8 cellular contexts compared by ENCODE assay signal in the genomic region with DNA sequence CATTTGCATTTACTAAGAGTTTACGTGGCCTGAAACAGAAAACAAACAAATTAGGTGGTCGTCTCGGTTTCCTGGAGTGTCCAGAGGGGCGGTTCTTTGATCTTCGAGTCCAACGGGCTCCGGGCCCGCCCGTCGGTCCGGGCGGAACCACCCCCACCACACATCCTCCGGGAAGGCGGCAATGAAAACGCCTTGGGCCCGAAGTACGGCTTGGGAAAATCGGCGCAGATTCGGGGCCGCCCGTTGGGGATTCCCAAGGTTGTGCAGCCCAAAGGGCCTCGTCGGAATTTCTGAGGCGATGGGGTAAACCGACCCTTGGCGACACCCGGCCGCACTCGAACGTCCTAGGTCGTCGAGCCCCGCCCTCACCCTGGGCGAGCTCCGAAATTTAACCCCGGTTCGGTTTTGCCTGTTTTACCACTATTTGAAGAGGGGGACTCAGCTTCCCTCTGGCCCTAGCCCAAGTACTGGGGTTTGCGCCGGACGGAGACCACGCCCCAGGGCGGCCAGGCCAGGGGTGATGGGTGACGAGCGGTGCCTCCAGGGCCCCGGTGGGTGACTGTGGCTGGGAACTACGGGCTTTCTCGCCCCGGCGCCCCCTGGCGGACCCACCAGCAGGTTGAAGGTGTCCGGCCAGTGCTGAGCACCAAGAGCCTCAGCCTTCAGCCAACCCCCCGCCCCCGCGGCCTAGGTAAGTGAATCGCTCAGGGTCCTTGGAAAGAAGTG. TPM values are rescaled to one million over a fixed set of nuclear protein-coding genes. Genes with fewer than 3 reads are reported as not detected.
A peak's percentile ranks its signal among the peaks of the same experiment; 100 is the strongest.
DNase-seq lines count a peak whose midpoint lies in the region; ATAC-seq and TF ChIP-seq lines count a peak whose summit lies in the region.

No MANE protein-coding gene starts in this region.

- no peaks in the 10 kb centered on the region for H3K9me3 Mint-ChIP-seq in osteocyte (ENCODE audit: unreplicated experiment)

- WGBS in testis, 2 donors, result 28 to 36% methylated on average over 46 to 56 of the region's 56 CpGs

- H3K9me3 ChIP-seq in testis, result no peaks in the 10 kb centered on the region

- H3K36me3 Mint-ChIP-seq in osteocyte (ENCODE audit: unreplicated experiment), result peaks cover 34% of the 10 kb centered on the region

- H3K4me1 ChIP-seq in foreskin keratinocyte (peaks cover 4% of the 10 kb centered on the region), testis (peaks cover 10% of the 10 kb centered on the region)

- TF ChIP-seq POLR2A in testis (IDR thresholded peaks at IDR 0.05), result no peak

- CTCF ChIA-PET in GM10248 (lab: Yijun Ruan, JAX), result interaction anchor here (0.6 to 6.7 kb wide), 24 partner anchors 9 to 792 kb away, joined by 3 to 91 read pairs (median 4); partner anchors contain the start of genes C18orf32, MBD1 and SKA1

- no peak overlapping the region for H3K27ac Mint-ChIP-seq in osteocyte (ENCODE audit: unreplicated experiment)

- DNase-seq in GM10248 (ENCODE audit: extremely low spot score) (peak; percentile 93), NAMALWA (ENCODE audit: low spot score) (peak; percentile 84), foreskin keratinocyte (peak in 1 of 2 donors; percentile 34), osteocyte (ENCODE audit: extremely low spot score, unreplicated experiment) (no peak), testis (peak; percentile 77), NCI-H2227 (lab: John Stamatoyannopoulos, UW; ENCODE audit: unreplicated experiment) (no peak)
- peak; percentile 73 for DNase-seq in activated T-helper 9 cell treated with anti-CD3 and anti-CD28 coated beads, Interleukin-2, amount 50 U/mL, for 16 hours (ENCODE audit: low read depth)

- no peak overlapping the region for H3K4me3 Mint-ChIP-seq in osteocyte (ENCODE audit: unreplicated experiment)

- TF ChIP-seq CTCF in GM10248 (IDR thresholded peaks at IDR 0.05; ENCODE audit: control extremely low read depth, extremely low read depth, low read depth, missing control alignments) (peak; percentile 89), foreskin keratinocyte (conservative IDR thresholded peaks at IDR 0.05) (peak; percentile 76), osteocyte (IDR thresholded peaks at IDR 0.05) (peak; percentile 30), testis (IDR thresholded peaks at IDR 0.05) (peak in 2 of 3 experiments; percentile 44 to 46)

- POLR2A ChIA-PET in GM10248 (lab: Yijun Ruan, JAX), result no interaction called here

- ATAC-seq in GM21737 (IDR thresholded peaks at IDR 0.05; ENCODE audit: unreplicated experiment) (peak; percentile 69), foreskin keratinocyte (peak; percentile 80)

- intact Hi-C loops in testis (cut with DNase I; ENCODE audit: low total_unique reads), result no loop called here

- no peaks in the 10 kb centered on the region for H3K27me3 Mint-ChIP-seq in osteocyte (ENCODE audit: unreplicated experiment)

- H3K27me3 ChIP-seq in foreskin keratinocyte (no peaks in the 10 kb centered on the region), testis (no peaks in the 10 kb centered on the region)

- H3K4me1 Mint-ChIP-seq in osteocyte (ENCODE audit: unreplicated experiment), result peaks cover 12% of the 10 kb centered on the region

- H3K27ac ChIP-seq in foreskin keratinocyte (peak overlapping the region; percentile 51), testis (peak overlapping the region; percentile 28 to 79)

- H3K36me3 ChIP-seq in testis (ENCODE audit: low read depth, missing control alignments), result no peaks in the 10 kb centered on the region

- peak overlapping the region; percentile 31 to 56 for H3K4me3 ChIP-seq in testis

RNA-seq across cellular contexts. Expression of gene CFAP53, which starts 1.9 kb away (rescaled TPM):
- 0.34 and 0.46 TPM in 2 replicates for total RNA-seq in foreskin keratinocyte
- polyA plus RNA-seq in foreskin keratinocyte, result 0.40 and 0.41 TPM in 2 replicates
- 0.39 and 0.78 TPM in 2 replicates for total RNA-seq in osteocyte
- total RNA-seq in testis, result 10 to 100 TPM; 22.7 to 48.6 TPM
- 72.8 TPM for polyA plus RNA-seq in testis (ENCODE audit: insufficient read depth, low read depth, low replicate concordance)

RNA-seq across cellular contexts. Expression of gene MBD1, which starts 13.1 kb away (rescaled TPM):
- total RNA-seq in foreskin keratinocyte, result 78.5 and 86.2 TPM in 2 replicates
- 44.9 and 46.4 TPM in 2 replicates for polyA plus RNA-seq in foreskin keratinocyte
- 69.9 and 74.2 TPM in 2 replicates for total RNA-seq in osteocyte
- 100 to 1,000 TPM; 181 to 200 TPM for total RNA-seq in testis
- polyA plus RNA-seq in testis (ENCODE audit: insufficient read depth, low read depth, low replicate concordance), result 225 TPM

RNA-seq across cellular contexts. Expression of gene CXXC1, which starts 19.3 kb away (rescaled TPM):
- total RNA-seq in foreskin keratinocyte (51.3 and 56.8 TPM in 2 replicates), osteocyte (70.2 and 82.2 TPM in 2 replicates), testis (100 to 1,000 TPM; 109 to 137 TPM)
- polyA plus RNA-seq in foreskin keratinocyte (51.8 and 58.3 TPM in 2 replicates), testis (ENCODE audit: insufficient read depth, low read depth, low replicate concordance) (73.4 TPM)

Comparison
In these comparisons a context has a peak if more than half of its experiments do, and no peak if none do; other contexts are left out.
1. DNase-seq: peak in GM10248 (single experiment), NAMALWA (single experiment), activated T-helper 9 cell treated with anti-CD3 and anti-CD28 coated beads, Interleukin-2, amount 50 U/mL, for 16 hours (single experiment) and testis (single experiment); none in osteocyte (single experiment) and NCI-H2227 (single experiment).
2. CTCF ChIP-seq: peak in every context shown above with its lines; median percentile 89 in GM10248; 76 in foreskin keratinocyte; 45 in testis; 30 in osteocyte.
3. RNA of gene CFAP53, which starts 1.9 kb away (total RNA-seq): 22.7 to 48.6 TPM in testis; 0.39 to 0.78 TPM in osteocyte and 0.34 to 0.46 TPM in foreskin keratinocyte; every median in the first group is over 10 times any median in the second.